9 cellular contexts compared by ENCODE assay signal in the genomic region with DNA sequence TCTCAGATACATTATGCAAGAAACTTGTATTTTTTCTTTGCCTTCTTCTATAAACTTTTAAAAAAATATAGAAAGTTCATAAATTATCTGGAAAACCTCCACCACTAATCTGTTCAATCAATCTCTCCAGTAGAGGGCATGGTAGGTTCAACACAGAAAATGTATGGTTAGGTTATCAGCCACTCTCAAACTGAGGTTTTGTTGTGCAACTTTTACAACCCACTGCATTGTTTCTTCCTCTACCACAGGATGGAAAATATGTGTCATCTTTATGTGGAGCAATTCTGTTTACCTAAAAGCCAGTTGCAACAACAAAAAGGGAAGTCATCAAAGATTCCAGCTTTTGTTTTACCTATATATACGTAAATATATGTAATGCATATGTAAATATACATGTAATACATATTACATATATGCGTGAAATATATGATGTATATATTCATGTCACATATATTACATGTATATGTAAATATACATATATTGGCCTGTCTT. TPM values are rescaled to one million over a fixed set of nuclear protein-coding genes. Genes with fewer than 3 reads are reported as not detected.
DNase-seq lines count a peak whose midpoint lies in the region; ATAC-seq, FAIRE-seq and TF ChIP-seq lines count a peak whose summit lies in the region.
"Had no signal": no experiment of that assay in that cellular context is flagged by ENCODE, and none has a peak within 500 bp of the region (broad histone marks: within the 10 kb centered on the region; RNA-seq: fewer than 3 reads in every experiment).

No MANE protein-coding gene starts in this region.

- H3K79me2 ChIP-seq in astrocyte (ENCODE audit: insufficient read depth, low read length), result peaks cover 17% of the 10 kb centered on the region

- H3K4me3 ChIP-seq in astrocyte (ENCODE audit: insufficient read depth, low read depth, low read length) (no peak overlapping the region), kidney epithelial cell (ENCODE audit: low read depth, low read length) (no peak overlapping the region)
- H3K4me3 ChIP-seq: BLaER1 had no signal

- H3K9ac ChIP-seq in astrocyte (ENCODE audit: low read length), result no peak overlapping the region
- H3K9ac ChIP-seq: BLaER1 had no signal

- H3K27me3 ChIP-seq in astrocyte (ENCODE audit: insufficient read depth, low read length) (no peaks in the 10 kb centered on the region), kidney epithelial cell (ENCODE audit: control insufficient read depth, insufficient read depth, low read length) (no peaks in the 10 kb centered on the region)
- H3K27me3 ChIP-seq: BLaER1 had no signal

- H3K4me3 Mint-ChIP-seq in astrocyte (ENCODE audit: unreplicated experiment) (no peak overlapping the region), type B pancreatic cell (no peak overlapping the region)

- no peak overlapping the region for H3K27ac ChIP-seq in astrocyte (ENCODE audit: low read depth, low read length)
- H3K27ac ChIP-seq: BLaER1 had no signal

- H2AFZ ChIP-seq in astrocyte (ENCODE audit: low read depth, low read length), result no peak overlapping the region

- H3K27me3 Mint-ChIP-seq in astrocyte (ENCODE audit: low read depth, unreplicated experiment), result no peaks in the 10 kb centered on the region
- peaks cover 16% of the 10 kb centered on the region for H3K27me3 Mint-ChIP-seq in type B pancreatic cell

- peak; percentile 35 for DNase-seq in NCI-H1105 treated with DMSO at 0.1 percent for 48 hours (lab: John Stamatoyannopoulos, UW)
- no peak for DNase-seq in NCI-H1105 (lab: John Stamatoyannopoulos, UW)
- DNase-seq in NCI-H460 (ENCODE audit: extremely low read depth, low read depth), result peak; percentile 99
- DNase-seq in astrocyte (ENCODE audit: low read depth), result peak; percentile 92
- DNase-seq in kidney epithelial cell (ENCODE audit: low read depth), result peak; percentile 65
- no peak for DNase-seq in type B pancreatic cell (ENCODE audit: extremely low spot score, unreplicated experiment)

- ATAC-seq in GM18870 (IDR thresholded peaks at IDR 0.05; ENCODE audit: unreplicated experiment) (peak; percentile 38), HG03139 (IDR thresholded peaks at IDR 0.05; ENCODE audit: unreplicated experiment) (peak; percentile 29)

- H3K4me1 ChIP-seq in astrocyte (ENCODE audit: insufficient read depth, low read length), result peaks cover 21% of the 10 kb centered on the region

- H3K9me3 Mint-ChIP-seq in astrocyte (ENCODE audit: unreplicated experiment) (no peaks in the 10 kb centered on the region), type B pancreatic cell (no peaks in the 10 kb centered on the region)

- H3K4me1 Mint-ChIP-seq in astrocyte (ENCODE audit: low read depth, unreplicated experiment) (peaks cover 17% of the 10 kb centered on the region), type B pancreatic cell (ENCODE audit: unreplicated experiment) (peaks cover 19% of the 10 kb centered on the region)

- FAIRE-seq in astrocyte (lab: Jason Lieb, UNC), result no peak

- peaks cover 5% of the 10 kb centered on the region for H3K36me3 ChIP-seq in astrocyte (ENCODE audit: insufficient read depth, low read length)
- no peaks in the 10 kb centered on the region for H3K36me3 ChIP-seq in kidney epithelial cell (ENCODE audit: control insufficient read depth, insufficient read depth, low read length)
- H3K36me3 ChIP-seq: BLaER1 had no signal

- no peaks in the 10 kb centered on the region for H3K9me3 ChIP-seq in astrocyte (ENCODE audit: insufficient read depth, low read depth, low read length)
- H3K9me3 ChIP-seq: BLaER1 had no signal

- H3K27ac Mint-ChIP-seq in astrocyte (ENCODE audit: unreplicated experiment), result no peak overlapping the region
- H3K27ac Mint-ChIP-seq in type B pancreatic cell, result no peak overlapping the region

- peak; percentile 72 for TF ChIP-seq CTCF in astrocyte (IDR thresholded peaks at IDR 0.05; ENCODE audit: insufficient read depth, low read depth, low read length)
- TF ChIP-seq CTCF in kidney epithelial cell (IDR thresholded peaks at IDR 0.05; ENCODE audit: insufficient read depth, low read length, poor library complexity, severe bottlenecking), result peak; percentile 70
- TF ChIP-seq CTCF in type B pancreatic cell (conservative IDR thresholded peaks at IDR 0.05), result peak; percentile 77

- H3K36me3 Mint-ChIP-seq in astrocyte (ENCODE audit: low read depth, unreplicated experiment) (no peaks in the 10 kb centered on the region), type B pancreatic cell (peaks cover 3% of the 10 kb centered on the region)

- H4K20me1 ChIP-seq in astrocyte (ENCODE audit: insufficient read depth, low read length), result peaks cover 20% of the 10 kb centered on the region
- H4K20me1 ChIP-seq: BLaER1 had no signal

- no peak overlapping the region for H3K4me2 ChIP-seq in astrocyte (ENCODE audit: low read length)
- H3K4me2 ChIP-seq: BLaER1 had no signal

RNA-seq across cellular contexts. Expression of a gene that starts 3.0 kb away (rescaled TPM):
- total RNA-seq in NCI-H460 (2014; rRNA removed; shearing (Covaris generic)), result 1,186 and 1,197 TPM in 2 replicates
- polyA plus RNA-seq in NCI-H460 (2014; cell fraction: nucleus; rRNA removed), result 496 and 602 TPM in 2 replicates
- total RNA-seq in astrocyte, result 10.5 and 13.8 TPM in 2 replicates
- total RNA-seq in kidney epithelial cell, result 1.9 and 3.1 TPM in 2 replicates
- 37.2 and 50.9 TPM in 2 replicates for total RNA-seq in type B pancreatic cell (ENCODE audit: low replicate concordance)

Comparison
In these comparisons a context has a peak if more than half of its experiments do, and no peak if none do; other contexts are left out.
1. DNase-seq: peak in NCI-H1105 treated with DMSO at 0.1 percent for 48 hours (single experiment), NCI-H460 (single experiment), astrocyte (single experiment) and kidney epithelial cell (single experiment); none in NCI-H1105 (single experiment) and type B pancreatic cell (single experiment).
2. RNA of a gene that starts 3.0 kb away (total RNA-seq): 1,186 to 1,197 TPM in NCI-H460; 37.2 to 50.9 TPM in type B pancreatic cell, 10.5 to 13.8 TPM in astrocyte and 1.9 to 3.1 TPM in kidney epithelial cell; every median in the first group is over 10 times any median in the second.
3. Peak in every context shown above with its lines, with median percentiles within 50 percentile points of each other: CTCF ChIP-seq.